ENCODE assay signal across 1 cellular context in genomic region chr4:11440481-11441181, GRCh38.
TF ChIP-seq lines count a peak whose summit lies in the region.

No MANE protein-coding gene starts in this region.

TF ChIP-seq in K562, 482 proteins besides CTCF, POLR2A, EP300 and RAD21 (continued from another document):
- TF ChIP-seq CREB3 (tag; conservative IDR thresholded peaks at IDR 0.05; ENCODE audit: low read depth) (no peak), MITF (IDR thresholded peaks at IDR 0.05) (no peak), ZNF583 (CRISPR knock-in tag; IDR thresholded peaks at IDR 0.05) (no peak), CGGBP1 (CRISPR knock-in tag; IDR thresholded peaks at IDR 0.05) (no peak), RFX7 (CRISPR knock-in tag; IDR thresholded peaks at IDR 0.05) (no peak), ZNF316 (IDR thresholded peaks at IDR 0.05) (peak; percentile 15; the same call in 1 of the 2 replicates), ZNF79 (CRISPR knock-in tag; IDR thresholded peaks at IDR 0.05; ENCODE audit: low read depth) (no peak)
